8 cellular contexts compared by ENCODE assay signal in the genomic region with DNA sequence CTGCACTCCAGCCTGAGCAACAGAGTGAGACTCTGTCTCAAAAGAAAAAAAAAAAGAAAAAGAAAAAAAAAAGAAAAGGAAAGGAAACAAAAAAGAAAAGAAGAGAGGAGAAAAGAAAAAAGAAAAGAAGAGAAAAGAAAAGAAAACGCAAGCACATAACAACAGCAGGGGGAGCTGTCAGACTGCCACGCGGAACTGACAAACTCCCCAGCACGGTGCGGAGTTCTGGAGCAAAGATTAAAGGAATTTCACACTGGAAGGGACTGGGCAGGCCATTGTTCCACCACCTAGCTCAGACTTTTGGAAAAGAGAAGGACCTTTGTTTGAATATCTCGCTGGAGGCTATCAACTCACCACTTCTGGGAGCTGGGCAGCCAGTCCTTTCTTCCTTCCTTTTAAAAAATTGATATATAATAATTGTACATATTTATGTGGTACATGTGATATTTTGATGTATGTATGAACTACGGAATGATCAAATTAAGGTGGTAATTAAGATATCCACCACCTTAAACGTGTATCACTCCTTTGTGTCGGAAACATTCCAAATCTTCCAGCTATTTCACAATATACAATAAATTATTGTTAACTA. TPM values are rescaled to one million over a fixed set of nuclear protein-coding genes. Genes with fewer than 3 reads are reported as not detected.
DNase-seq lines count a peak whose midpoint lies in the region; ATAC-seq and TF ChIP-seq lines count a peak whose summit lies in the region.
"Had no signal": no experiment of that assay in that cellular context is flagged by ENCODE, and none has a peak within 500 bp of the region (broad histone marks: within the 10 kb centered on the region; RNA-seq: fewer than 3 reads in every experiment).

No MANE protein-coding gene starts in this region.

- H3K36me3 ChIP-seq in IMR-90 (ENCODE audit: control insufficient read depth, insufficient read depth, low read length) = no peaks in the 10 kb centered on the region
- no peaks in the 10 kb centered on the region for H3K36me3 ChIP-seq in ascending aorta

- dilution Hi-C loops in IMR-90 (cut with HindIII; ENCODE audit: low sequenced_read_pairs, unreplicated experiment) = no loop called here

- no peak overlapping the region for H2BK5ac ChIP-seq in IMR-90 (ENCODE audit: low read depth, low read length, poor library complexity, severe bottlenecking)

- no peak overlapping the region for H4K5ac ChIP-seq in IMR-90 (ENCODE audit: low read depth, low read length)

- no peaks in the 10 kb centered on the region for H3K9me3 ChIP-seq in IMR-90 (ENCODE audit: control insufficient read depth, insufficient read depth, low read length)
- H3K9me3 ChIP-seq in ascending aorta = no peaks in the 10 kb centered on the region

- POLR2A ChIA-PET in IMR-90 (lab: Charles Lee; ENCODE audit: unreplicated experiment) = interaction anchor here (0.7 kb wide), 1 partner anchor 8 kb away, joined by 7 read pairs; no protein-coding TSS in a partner anchor

- no peaks in the 10 kb centered on the region for H3K79me1 ChIP-seq in IMR-90 (ENCODE audit: low read depth in 1 of 2, low read length in 2 of 2)

- H3K4me3 ChIP-seq in IMR-90 (ENCODE audit: insufficient read depth, low read depth, low read length) = no peak overlapping the region
- no peak overlapping the region for H3K4me3 ChIP-seq in ascending aorta
- H3K4me3 ChIP-seq: skin epidermis had no signal

- H3K4me2 ChIP-seq in IMR-90 (ENCODE audit: low read depth, low read length) = peak overlapping the region; percentile 67; the same call in 1 of the 2 replicates

- peak; percentile 75 for TF ChIP-seq RAD21 in IMR-90 (IDR thresholded peaks at IDR 0.05; ENCODE audit: low read length)

- peak overlapping the region; percentile 63 for H2AFZ ChIP-seq in IMR-90 (replicated peaks; ENCODE audit: low read length, poor library complexity)

- no peak overlapping the region for H3K9ac ChIP-seq in IMR-90 (ENCODE audit: low read depth, low read length)

- no peak overlapping the region for H3K56ac ChIP-seq in IMR-90 (ENCODE audit: extremely low read depth, insufficient read depth, low read length)

- H4K20me1 ChIP-seq in IMR-90 (ENCODE audit: insufficient read depth, low read length) = no peaks in the 10 kb centered on the region

- no peak overlapping the region for H3K14ac ChIP-seq in IMR-90 (replicated peaks; ENCODE audit: low read depth, low read length)

- no peak overlapping the region for H2AK5ac ChIP-seq in IMR-90 (ENCODE audit: low read depth, low read length)

- H2BK15ac ChIP-seq in IMR-90 (ENCODE audit: low read depth, low read length) = no peak overlapping the region

- no CpG with 5 or more reads among the region's 9 CpGs for WGBS in IMR-90 (ENCODE audit: extremely low coverage in 2 of 2, insufficient read length in 1 of 2), 2 experiments

- BruUV-seq in IMR-90 (replicated peaks; lab: Mats Ljungman, UMichigan) = no TSS peak

- no peak overlapping the region for H3K18ac ChIP-seq in IMR-90 (ENCODE audit: low read depth, low read length)

- H3K4ac ChIP-seq in IMR-90 (ENCODE audit: low read depth, low read length) = no peak overlapping the region

- no peaks in the 10 kb centered on the region for H3K9me1 ChIP-seq in IMR-90 (ENCODE audit: insufficient read depth, low read length)

- H3K23ac ChIP-seq in IMR-90 (ENCODE audit: low read depth, low read length) = no peak overlapping the region

- H3K27me3 ChIP-seq in IMR-90 (ENCODE audit: control insufficient read depth, insufficient read depth, low read length) (no peaks in the 10 kb centered on the region), ascending aorta (no peaks in the 10 kb centered on the region)

- intact Hi-C loops in IMR-90 (cut with micrococcal nuclease) (loop anchor here (5.0 kb wide), 1 partner anchor 1797 kb away; the partner anchor contains the start of gene NECTIN3), ascending aorta (cut with DNase I) (no loop called here)

- H2BK20ac ChIP-seq in IMR-90 (ENCODE audit: low read depth, low read length) = no peak overlapping the region

- no peak overlapping the region for H3K27ac ChIP-seq in IMR-90 (ENCODE audit: insufficient read depth, low read length)
- H3K27ac ChIP-seq in ascending aorta = no peak overlapping the region
- H3K27ac ChIP-seq: skin epidermis had no signal

- ATAC-seq in IMR-90 (ENCODE audit: low read depth) (peak; percentile 70; the same call in 1 of the 2 replicates), HG03108 (IDR thresholded peaks at IDR 0.05; ENCODE audit: unreplicated experiment) (no peak), HG03520 (IDR thresholded peaks at IDR 0.05; ENCODE audit: unreplicated experiment) (no peak)

- DNase-seq in Daoy (ENCODE audit: low read depth) = peak; percentile 20
- peak; percentile 37 for DNase-seq in IMR-90
- no peak for DNase-seq in ascending aorta (ENCODE audit: low spot score in 2 of 2)
- peak; percentile 76 for DNase-seq in kidney glomerular epithelial cell (lab: John Stamatoyannopoulos, UW)
- DNase-seq in effector CD8-positive, alpha-beta T cell (lab: John Stamatoyannopoulos, UW) = no peak

- TF ChIP-seq POLR2A in IMR-90 (IDR thresholded peaks at IDR 0.05; ENCODE audit: low read depth, low read length) = no peak

- no peak overlapping the region for H4K91ac ChIP-seq in IMR-90 (ENCODE audit: insufficient read depth, low read depth, low read length)

- in situ Hi-C loops in IMR-90 (cut with MboI; ENCODE audit: low sequenced_read_pairs) = no loop called here

- H2AK9ac ChIP-seq in IMR-90 (replicated peaks; ENCODE audit: low read depth, low read length, poor library complexity) = no peak overlapping the region

- no peak overlapping the region for H4K8ac ChIP-seq in IMR-90 (ENCODE audit: low read depth in 2 of 2, low read length in 2 of 2)

- H3K4me1 ChIP-seq in IMR-90 (ENCODE audit: control insufficient read depth, insufficient read depth, low read length) (no peaks in the 10 kb centered on the region), ascending aorta (no peaks in the 10 kb centered on the region)

- no peak overlapping the region for H2BK120ac ChIP-seq in IMR-90 (ENCODE audit: low read depth, low read length)

- TF ChIP-seq CTCF in IMR-90 (conservative IDR thresholded peaks at IDR 0.05; ENCODE audit: low read depth, low read length) (peak; percentile 59), ascending aorta (IDR thresholded peaks at IDR 0.05) (peak; percentile 13 to 75 (median 36))

- CTCF ChIA-PET in IMR-90 (lab: Yijun Ruan, JAX) = interaction anchor here (0.7 to 0.9 kb wide), 2 partner anchors 12 to 1307 kb away, joined by 3 to 5 read pairs; no protein-coding TSS in a partner anchor

TF ChIP-seq in IMR-90, 13 proteins besides CTCF, POLR2A, EP300 and RAD21:
- TF ChIP-seq CEBPB (IDR thresholded peaks at IDR 0.05; ENCODE audit: low read depth, low read length) (no peak), BHLHE40 (IDR thresholded peaks at IDR 0.05; ENCODE audit: low read depth, low read length) (no peak), SMC3 (IDR thresholded peaks at IDR 0.05; ENCODE audit: low read depth, low read length) (peak; percentile 59)

RNA-seq across cellular contexts. Expression of gene DPPA2, which starts 40.5 kb away (rescaled TPM):
- 0.34 and 0.68 TPM in 2 replicates for total RNA-seq in Daoy (2014; rRNA removed; shearing (Covaris generic))
- not detected in 2 replicates for total RNA-seq in IMR-90 (2012; rRNA removed)
- polyA plus RNA-seq in IMR-90 (2012; rRNA removed) = not detected in 2 replicates
- not detected in 2 replicates for polyA plus RNA-seq in IMR-90 (2012; cell fraction: cytosol; rRNA removed)
- not detected in 2 replicates for polyA plus RNA-seq in IMR-90 (2012; cell fraction: nucleus; rRNA removed; ENCODE audit: low replicate concordance)
- not detected for total RNA-seq in ascending aorta

Comparison
In these comparisons a context has a peak if more than half of its experiments do, and no peak if none do; other contexts are left out.
1. DNase-seq: peak in Daoy (single experiment), IMR-90 (single experiment) and kidney glomerular epithelial cell (single experiment); none in ascending aorta (0 of 2) and effector CD8-positive, alpha-beta T cell (single experiment).